ENCODE assay signal across 2 cellular contexts in the genomic region with DNA sequence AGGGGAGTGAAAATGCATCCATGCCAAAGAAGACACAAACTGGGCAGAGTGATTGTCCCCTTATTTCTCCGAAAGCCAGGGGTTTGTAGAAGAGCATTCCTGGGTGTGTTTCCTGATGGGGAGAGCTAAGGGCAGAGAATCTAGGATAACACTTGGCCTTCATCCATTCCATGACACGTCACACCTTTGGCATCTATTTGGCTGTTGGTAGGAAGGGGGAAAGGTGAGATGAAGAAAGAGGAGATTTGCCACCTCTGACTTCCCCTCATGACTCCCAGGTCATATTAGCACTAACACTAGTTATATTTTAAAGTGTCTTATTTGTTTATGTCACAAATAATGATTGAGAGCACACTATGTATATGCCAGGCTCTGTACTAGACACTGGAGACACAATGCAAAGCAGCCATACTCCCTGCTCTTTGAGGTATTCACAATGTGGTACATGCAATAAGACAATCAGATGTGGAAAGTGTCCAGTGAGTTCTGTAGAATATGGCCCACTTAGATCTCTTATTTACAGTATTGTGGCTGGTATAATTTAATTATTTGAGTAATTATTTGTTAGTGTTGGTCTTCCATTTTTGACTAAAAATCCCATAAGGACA.
TF ChIP-seq lines count a peak whose summit lies in the region.

No MANE protein-coding gene starts in this region.

TF ChIP-seq in SK-N-SH, 30 proteins besides CTCF, POLR2A, EP300 and RAD21:
- TF ChIP-seq YY1 (IDR thresholded peaks at IDR 0.05; ENCODE audit: low read depth): no peak
- TF ChIP-seq JUND (IDR thresholded peaks at IDR 0.05): no peak
- TF ChIP-seq, protein P1, sequence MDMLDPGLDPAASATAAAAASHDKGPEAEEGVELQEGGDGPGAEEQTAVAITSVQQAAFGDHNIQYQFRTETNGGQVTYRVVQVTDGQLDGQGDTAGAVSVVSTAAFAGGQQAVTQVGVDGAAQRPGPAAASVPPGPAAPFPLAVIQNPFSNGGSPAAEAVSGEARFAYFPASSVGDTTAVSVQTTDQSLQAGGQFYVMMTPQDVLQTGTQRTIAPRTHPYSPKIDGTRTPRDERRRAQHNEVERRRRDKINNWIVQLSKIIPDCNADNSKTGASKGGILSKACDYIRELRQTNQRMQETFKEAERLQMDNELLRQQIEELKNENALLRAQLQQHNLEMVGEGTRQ (IDR thresholded peaks at IDR 0.05; ENCODE audit: borderline replicate concordance, low read depth, low read length): no peak
- TF ChIP-seq, protein P2, sequence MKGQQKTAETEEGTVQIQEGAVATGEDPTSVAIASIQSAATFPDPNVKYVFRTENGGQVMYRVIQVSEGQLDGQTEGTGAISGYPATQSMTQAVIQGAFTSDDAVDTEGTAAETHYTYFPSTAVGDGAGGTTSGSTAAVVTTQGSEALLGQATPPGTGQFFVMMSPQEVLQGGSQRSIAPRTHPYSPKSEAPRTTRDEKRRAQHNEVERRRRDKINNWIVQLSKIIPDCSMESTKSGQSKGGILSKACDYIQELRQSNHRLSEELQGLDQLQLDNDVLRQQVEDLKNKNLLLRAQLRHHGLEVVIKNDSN (IDR thresholded peaks at IDR 0.05; ENCODE audit: borderline replicate concordance, low read depth): no peak
- TF ChIP-seq, protein P3, sequence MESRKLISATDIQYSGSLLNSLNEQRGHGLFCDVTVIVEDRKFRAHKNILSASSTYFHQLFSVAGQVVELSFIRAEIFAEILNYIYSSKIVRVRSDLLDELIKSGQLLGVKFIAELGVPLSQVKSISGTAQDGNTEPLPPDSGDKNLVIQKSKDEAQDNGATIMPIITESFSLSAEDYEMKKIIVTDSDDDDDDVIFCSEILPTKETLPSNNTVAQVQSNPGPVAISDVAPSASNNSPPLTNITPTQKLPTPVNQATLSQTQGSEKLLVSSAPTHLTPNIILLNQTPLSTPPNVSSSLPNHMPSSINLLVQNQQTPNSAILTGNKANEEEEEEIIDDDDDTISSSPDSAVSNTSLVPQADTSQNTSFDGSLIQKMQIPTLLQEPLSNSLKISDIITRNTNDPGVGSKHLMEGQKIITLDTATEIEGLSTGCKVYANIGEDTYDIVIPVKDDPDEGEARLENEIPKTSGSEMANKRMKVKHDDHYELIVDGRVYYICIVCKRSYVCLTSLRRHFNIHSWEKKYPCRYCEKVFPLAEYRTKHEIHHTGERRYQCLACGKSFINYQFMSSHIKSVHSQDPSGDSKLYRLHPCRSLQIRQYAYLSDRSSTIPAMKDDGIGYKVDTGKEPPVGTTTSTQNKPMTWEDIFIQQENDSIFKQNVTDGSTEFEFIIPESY (IDR thresholded peaks at IDR 0.05; ENCODE audit: borderline replicate concordance, low read depth): no peak
- TF ChIP-seq TEAD4 (IDR thresholded peaks at IDR 0.05; ENCODE audit: borderline replicate concordance, insufficient read depth): no peak
- TF ChIP-seq, protein P4, sequence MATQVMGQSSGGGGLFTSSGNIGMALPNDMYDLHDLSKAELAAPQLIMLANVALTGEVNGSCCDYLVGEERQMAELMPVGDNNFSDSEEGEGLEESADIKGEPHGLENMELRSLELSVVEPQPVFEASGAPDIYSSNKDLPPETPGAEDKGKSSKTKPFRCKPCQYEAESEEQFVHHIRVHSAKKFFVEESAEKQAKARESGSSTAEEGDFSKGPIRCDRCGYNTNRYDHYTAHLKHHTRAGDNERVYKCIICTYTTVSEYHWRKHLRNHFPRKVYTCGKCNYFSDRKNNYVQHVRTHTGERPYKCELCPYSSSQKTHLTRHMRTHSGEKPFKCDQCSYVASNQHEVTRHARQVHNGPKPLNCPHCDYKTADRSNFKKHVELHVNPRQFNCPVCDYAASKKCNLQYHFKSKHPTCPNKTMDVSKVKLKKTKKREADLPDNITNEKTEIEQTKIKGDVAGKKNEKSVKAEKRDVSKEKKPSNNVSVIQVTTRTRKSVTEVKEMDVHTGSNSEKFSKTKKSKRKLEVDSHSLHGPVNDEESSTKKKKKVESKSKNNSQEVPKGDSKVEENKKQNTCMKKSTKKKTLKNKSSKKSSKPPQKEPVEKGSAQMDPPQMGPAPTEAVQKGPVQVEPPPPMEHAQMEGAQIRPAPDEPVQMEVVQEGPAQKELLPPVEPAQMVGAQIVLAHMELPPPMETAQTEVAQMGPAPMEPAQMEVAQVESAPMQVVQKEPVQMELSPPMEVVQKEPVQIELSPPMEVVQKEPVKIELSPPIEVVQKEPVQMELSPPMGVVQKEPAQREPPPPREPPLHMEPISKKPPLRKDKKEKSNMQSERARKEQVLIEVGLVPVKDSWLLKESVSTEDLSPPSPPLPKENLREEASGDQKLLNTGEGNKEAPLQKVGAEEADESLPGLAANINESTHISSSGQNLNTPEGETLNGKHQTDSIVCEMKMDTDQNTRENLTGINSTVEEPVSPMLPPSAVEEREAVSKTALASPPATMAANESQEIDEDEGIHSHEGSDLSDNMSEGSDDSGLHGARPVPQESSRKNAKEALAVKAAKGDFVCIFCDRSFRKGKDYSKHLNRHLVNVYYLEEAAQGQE (IDR thresholded peaks at IDR 0.05; ENCODE audit: low read depth, low read length): no peak
- TF ChIP-seq MXI1 (IDR thresholded peaks at IDR 0.05; ENCODE audit: low read depth, low read length): no peak
- no peak for TF ChIP-seq FOSL2 (IDR thresholded peaks at IDR 0.05; ENCODE audit: borderline replicate concordance, low read depth)
- no peak for TF ChIP-seq SIN3A (IDR thresholded peaks at IDR 0.05; ENCODE audit: borderline replicate concordance, low read depth, low read length)

TF ChIP-seq in SK-N-SH treated with all-trans-retinoic acid at 6 μM for 48 hours, 23 proteins besides CTCF, POLR2A, EP300 and RAD21:
- TF ChIP-seq, protein P5, sequence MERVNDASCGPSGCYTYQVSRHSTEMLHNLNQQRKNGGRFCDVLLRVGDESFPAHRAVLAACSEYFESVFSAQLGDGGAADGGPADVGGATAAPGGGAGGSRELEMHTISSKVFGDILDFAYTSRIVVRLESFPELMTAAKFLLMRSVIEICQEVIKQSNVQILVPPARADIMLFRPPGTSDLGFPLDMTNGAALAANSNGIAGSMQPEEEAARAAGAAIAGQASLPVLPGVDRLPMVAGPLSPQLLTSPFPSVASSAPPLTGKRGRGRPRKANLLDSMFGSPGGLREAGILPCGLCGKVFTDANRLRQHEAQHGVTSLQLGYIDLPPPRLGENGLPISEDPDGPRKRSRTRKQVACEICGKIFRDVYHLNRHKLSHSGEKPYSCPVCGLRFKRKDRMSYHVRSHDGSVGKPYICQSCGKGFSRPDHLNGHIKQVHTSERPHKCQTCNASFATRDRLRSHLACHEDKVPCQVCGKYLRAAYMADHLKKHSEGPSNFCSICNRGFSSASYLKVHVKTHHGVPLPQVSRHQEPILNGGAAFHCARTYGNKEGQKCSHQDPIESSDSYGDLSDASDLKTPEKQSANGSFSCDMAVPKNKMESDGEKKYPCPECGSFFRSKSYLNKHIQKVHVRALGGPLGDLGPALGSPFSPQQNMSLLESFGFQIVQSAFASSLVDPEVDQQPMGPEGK (CRISPR knock-in tag; IDR thresholded peaks at IDR 0.05; ENCODE audit: borderline replicate concordance): no peak
- TF ChIP-seq ESRRG (CRISPR knock-in tag; IDR thresholded peaks at IDR 0.05) (no peak), TOX (CRISPR knock-in tag; IDR thresholded peaks at IDR 0.05; ENCODE audit: borderline replicate concordance) (no peak), ZNF565 (CRISPR knock-in tag; conservative IDR thresholded peaks at IDR 0.05; ENCODE audit: low read depth) (no peak), TCF4 (CRISPR knock-in tag; IDR thresholded peaks at IDR 0.05; ENCODE audit: borderline replicate concordance) (no peak), OSR1 (CRISPR knock-in tag; IDR thresholded peaks at IDR 0.05) (no peak), ISL1 (CRISPR knock-in tag; IDR thresholded peaks at IDR 0.05) (no peak), GLIS3 (CRISPR knock-in tag; IDR thresholded peaks at IDR 0.05) (no peak), ZC3H10 (CRISPR knock-in tag; IDR thresholded peaks at IDR 0.05) (no peak), ZNF8 (CRISPR knock-in tag; IDR thresholded peaks at IDR 0.05) (no peak)
- TF ChIP-seq, protein P6, sequence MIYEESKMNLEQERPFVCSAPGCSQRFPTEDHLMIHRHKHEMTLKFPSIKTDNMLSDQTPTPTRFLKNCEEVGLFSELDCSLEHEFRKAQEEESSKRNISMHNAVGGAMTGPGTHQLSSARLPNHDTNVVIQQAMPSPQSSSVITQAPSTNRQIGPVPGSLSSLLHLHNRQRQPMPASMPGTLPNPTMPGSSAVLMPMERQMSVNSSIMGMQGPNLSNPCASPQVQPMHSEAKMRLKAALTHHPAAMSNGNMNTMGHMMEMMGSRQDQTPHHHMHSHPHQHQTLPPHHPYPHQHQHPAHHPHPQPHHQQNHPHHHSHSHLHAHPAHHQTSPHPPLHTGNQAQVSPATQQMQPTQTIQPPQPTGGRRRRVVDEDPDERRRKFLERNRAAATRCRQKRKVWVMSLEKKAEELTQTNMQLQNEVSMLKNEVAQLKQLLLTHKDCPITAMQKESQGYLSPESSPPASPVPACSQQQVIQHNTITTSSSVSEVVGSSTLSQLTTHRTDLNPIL (CRISPR knock-in tag; IDR thresholded peaks at IDR 0.05; ENCODE audit: low read depth): no peak
- TF ChIP-seq, protein P7, sequence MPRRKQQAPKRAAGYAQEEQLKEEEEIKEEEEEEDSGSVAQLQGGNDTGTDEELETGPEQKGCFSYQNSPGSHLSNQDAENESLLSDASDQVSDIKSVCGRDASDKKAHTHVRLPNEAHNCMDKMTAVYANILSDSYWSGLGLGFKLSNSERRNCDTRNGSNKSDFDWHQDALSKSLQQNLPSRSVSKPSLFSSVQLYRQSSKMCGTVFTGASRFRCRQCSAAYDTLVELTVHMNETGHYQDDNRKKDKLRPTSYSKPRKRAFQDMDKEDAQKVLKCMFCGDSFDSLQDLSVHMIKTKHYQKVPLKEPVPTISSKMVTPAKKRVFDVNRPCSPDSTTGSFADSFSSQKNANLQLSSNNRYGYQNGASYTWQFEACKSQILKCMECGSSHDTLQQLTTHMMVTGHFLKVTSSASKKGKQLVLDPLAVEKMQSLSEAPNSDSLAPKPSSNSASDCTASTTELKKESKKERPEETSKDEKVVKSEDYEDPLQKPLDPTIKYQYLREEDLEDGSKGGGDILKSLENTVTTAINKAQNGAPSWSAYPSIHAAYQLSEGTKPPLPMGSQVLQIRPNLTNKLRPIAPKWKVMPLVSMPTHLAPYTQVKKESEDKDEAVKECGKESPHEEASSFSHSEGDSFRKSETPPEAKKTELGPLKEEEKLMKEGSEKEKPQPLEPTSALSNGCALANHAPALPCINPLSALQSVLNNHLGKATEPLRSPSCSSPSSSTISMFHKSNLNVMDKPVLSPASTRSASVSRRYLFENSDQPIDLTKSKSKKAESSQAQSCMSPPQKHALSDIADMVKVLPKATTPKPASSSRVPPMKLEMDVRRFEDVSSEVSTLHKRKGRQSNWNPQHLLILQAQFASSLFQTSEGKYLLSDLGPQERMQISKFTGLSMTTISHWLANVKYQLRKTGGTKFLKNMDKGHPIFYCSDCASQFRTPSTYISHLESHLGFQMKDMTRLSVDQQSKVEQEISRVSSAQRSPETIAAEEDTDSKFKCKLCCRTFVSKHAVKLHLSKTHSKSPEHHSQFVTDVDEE (CRISPR knock-in tag; IDR thresholded peaks at IDR 0.05): no peak
